Comparison of ENCODE assay signal across 1 cellular context in genomic region chr15:43808960-43809678, GRCh38.
TF ChIP-seq lines count a peak whose summit lies in the region.

No MANE protein-coding gene starts in this region.

TF ChIP-seq in GM12878, 131 proteins besides CTCF, POLR2A, EP300 and RAD21 (continues in another document):
- no peak for TF ChIP-seq KAT2A (conservative IDR thresholded peaks at IDR 0.05; ENCODE audit: control insufficient read depth, low read depth, low read length)
- TF ChIP-seq ZNF687 (IDR thresholded peaks at IDR 0.05) = peak; percentile 43; the same call in 1 of the 2 replicates
- no peak for TF ChIP-seq NRF1 (conservative IDR thresholded peaks at IDR 0.05; ENCODE audit: low read depth, low read length)
- no peak for TF ChIP-seq CHD4 (IDR thresholded peaks at IDR 0.05)
- TF ChIP-seq PBX3 (IDR thresholded peaks at IDR 0.05; ENCODE audit: insufficient replicate concordance, low read depth, low read length) = no peak
- peak; percentile 33; the same call in 1 of the 2 replicates for TF ChIP-seq USF2 (IDR thresholded peaks at IDR 0.05; ENCODE audit: borderline replicate concordance, low read depth, low read length)
- no peak for TF ChIP-seq ESRRA (IDR thresholded peaks at IDR 0.05; ENCODE audit: low read length)
- TF ChIP-seq NBN (IDR thresholded peaks at IDR 0.05) = peak; percentile 98
- no peak for TF ChIP-seq CEBPZ (IDR thresholded peaks at IDR 0.05; ENCODE audit: low read depth, low read length)
- TF ChIP-seq CHD1 (IDR thresholded peaks at IDR 0.05; ENCODE audit: low read depth, low read length) = no peak
- TF ChIP-seq RB1 (IDR thresholded peaks at IDR 0.05; ENCODE audit: borderline replicate concordance) = no peak
- peak; percentile 48; the same call in 1 of the 2 replicates for TF ChIP-seq CREM (IDR thresholded peaks at IDR 0.05; ENCODE audit: low read depth)
- peak; percentile 85; the same call in 1 of the 2 replicates for TF ChIP-seq ZNF207 (IDR thresholded peaks at IDR 0.05; ENCODE audit: borderline replicate concordance)
- peak; percentile 59; the same call in 1 of the 2 replicates for TF ChIP-seq IRF4 (IDR thresholded peaks at IDR 0.05; ENCODE audit: low read depth, low read length)
- no peak for TF ChIP-seq ZBTB33 (IDR thresholded peaks at IDR 0.05)
- TF ChIP-seq SMAD5 (IDR thresholded peaks at IDR 0.05; ENCODE audit: low read depth) = no peak
- no peak for TF ChIP-seq JUND (IDR thresholded peaks at IDR 0.05; ENCODE audit: low read depth, low read length)
- no peak for TF ChIP-seq ATF3 (IDR thresholded peaks at IDR 0.05; ENCODE audit: borderline replicate concordance, extremely low read depth, low read depth, low read length)
- TF ChIP-seq BCL11A (IDR thresholded peaks at IDR 0.05; ENCODE audit: low read depth, low read length) = peak; percentile 97
- 0 out of 2 replicates have a peak, but pooled peaks have one; percentile 5 for TF ChIP-seq PAX5 (IDR thresholded peaks at IDR 0.05; ENCODE audit: borderline replicate concordance, low read depth, low read length)
- no peak for TF ChIP-seq BRCA1 (IDR thresholded peaks at IDR 0.05; ENCODE audit: low read depth, low read length)
- TF ChIP-seq HDAC6 (IDR thresholded peaks at IDR 0.05; ENCODE audit: unreplicated experiment) = no peak
- TF ChIP-seq ZNF24 (IDR thresholded peaks at IDR 0.05) = peak; percentile 96
- TF ChIP-seq CREB1 (IDR thresholded peaks at IDR 0.05; ENCODE audit: low read depth) = no peak
- no peak for TF ChIP-seq POLR2AphosphoS5 (IDR thresholded peaks at IDR 0.05; ENCODE audit: low read length)
- TF ChIP-seq RCOR1 (conservative IDR thresholded peaks at IDR 0.05; ENCODE audit: low read depth, low read length) = peak; percentile 80; the same call in 1 of the 2 replicates
- TF ChIP-seq MEF2A (IDR thresholded peaks at IDR 0.05; ENCODE audit: insufficient read depth, low read depth, low read length) = peak; percentile 58
- TF ChIP-seq MYC (IDR thresholded peaks at IDR 0.05; ENCODE audit: insufficient read depth, insufficient read length, insufficient replicate concordance, low read length, severe bottlenecking) = no peak
- TF ChIP-seq PKNOX1 (IDR thresholded peaks at IDR 0.05) = peak; percentile 58
- no peak; the same call in 1 of the 2 replicates for TF ChIP-seq MXI1 (IDR thresholded peaks at IDR 0.05; ENCODE audit: low read depth, low read length)
- peak; percentile 63 to 80; a peak in 3 of 4 replicates for TF ChIP-seq BHLHE40 (IDR thresholded peaks at IDR 0.05; ENCODE audit: borderline replicate concordance in 1 of 2, low read depth in 2 of 2, low read length in 1 of 2)
- peak; percentile 83 for TF ChIP-seq NFIC (IDR thresholded peaks at IDR 0.05; ENCODE audit: low read depth, low read length)
- TF ChIP-seq SPI1 (IDR thresholded peaks at IDR 0.05; ENCODE audit: borderline replicate concordance, insufficient read depth, low read depth, low read length) = peak; percentile 98
- peak; percentile 93 for TF ChIP-seq ZNF384 (IDR thresholded peaks at IDR 0.05; ENCODE audit: borderline replicate concordance, low read depth, low read length)
- no peak for TF ChIP-seq HCFC1 (IDR thresholded peaks at IDR 0.05; ENCODE audit: low read length)
- no peak for TF ChIP-seq CUX1 (IDR thresholded peaks at IDR 0.05; ENCODE audit: insufficient replicate concordance, low read depth, low read length)
- TF ChIP-seq SREBF1 (IDR thresholded peaks at IDR 0.05; ENCODE audit: low read length) = no peak
- peak; percentile 95 for TF ChIP-seq NR2F1 (conservative IDR thresholded peaks at IDR 0.05)
